30 cellular contexts compared by ENCODE assay signal in the genomic region with DNA sequence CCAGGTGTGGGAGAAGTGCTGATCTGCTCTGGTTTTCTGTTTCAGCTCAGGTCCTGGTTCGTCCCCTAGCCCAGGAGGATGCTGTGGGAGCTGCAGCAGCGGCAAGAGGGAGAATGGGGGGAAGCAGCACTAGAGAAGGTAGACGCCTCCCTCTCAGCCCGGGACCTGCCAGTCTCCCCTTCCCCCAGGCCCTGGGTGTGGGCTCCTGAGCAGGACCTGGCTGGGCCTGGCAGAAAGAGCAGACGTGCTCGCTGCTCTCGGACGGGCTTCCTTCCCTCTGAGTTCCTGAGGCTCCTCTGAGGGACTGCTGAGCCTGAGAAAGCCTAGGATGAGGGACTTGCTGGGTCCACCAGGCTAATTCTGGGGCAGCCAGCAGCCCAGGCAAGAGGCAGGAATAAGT. TPM values are rescaled to one million over a fixed set of nuclear protein-coding genes. Genes with fewer than 3 reads are reported as not detected.
A peak's percentile ranks its signal among the peaks of the same experiment; 100 is the strongest.
DNase-seq lines count a peak whose midpoint lies in the region; ATAC-seq and TF ChIP-seq lines count a peak whose summit lies in the region.
"Had no signal": no experiment of that assay in that cellular context is flagged by ENCODE, and none has a peak within 500 bp of the region (broad histone marks: within the 10 kb centered on the region; RNA-seq: fewer than 3 reads in every experiment).

No MANE protein-coding gene starts in this region.

- H3K27ac ChIP-seq in right cardiac atrium (ENCODE audit: low read length), result peak overlapping the region; percentile 86
- H3K27ac ChIP-seq: thyroid gland had no signal

- H3K27me3 Mint-ChIP-seq in type B pancreatic cell, result peaks cover 38% of the 10 kb centered on the region

- H3K4me3 ChIP-seq in right cardiac atrium (ENCODE audit: low read length) (no peak overlapping the region), mucosa of descending colon (no peak overlapping the region), HAP-1 (no peak overlapping the region)
- H3K4me3 ChIP-seq: skin epidermis, thyroid gland had no signal

- H3K4me1 ChIP-seq in right cardiac atrium (ENCODE audit: control insufficient read depth, insufficient read depth, low read length) (peaks cover 31% of the 10 kb centered on the region), mucosa of descending colon (ENCODE audit: low read depth) (peaks cover 19% of the 10 kb centered on the region), HAP-1 (peaks cover 5% of the 10 kb centered on the region)

- H3K36me3 ChIP-seq in mucosa of descending colon (ENCODE audit: low read depth), result peaks cover 2% of the 10 kb centered on the region
- no peaks in the 10 kb centered on the region; the same call in 1 of the 2 replicates for H3K36me3 ChIP-seq in HAP-1 (replicated peaks)
- H3K36me3 ChIP-seq: thyroid gland had no signal

- no peak for ATAC-seq in right cardiac atrium
- no peak for ATAC-seq in left ventricle myocardium superior
- ATAC-seq in mucosa of descending colon, result no peak
- ATAC-seq: activated T-cell treated with anti-CD3 and anti-CD28 coated beads, Interleukin-2, amount 50 U/mL, for 72 hours; CD8-positive, alpha-beta T cell; left lobe of liver had no signal

- H3K4me1 Mint-ChIP-seq in type B pancreatic cell (ENCODE audit: unreplicated experiment), result peaks cover 64% of the 10 kb centered on the region

- H3K27ac Mint-ChIP-seq in type B pancreatic cell, result no peak overlapping the region
- H3K27ac Mint-ChIP-seq: activated CD4-positive, alpha-beta memory T cell treated with anti-CD3 and anti-CD28 coated beads for 36 hours; activated T-cell treated with anti-CD3 and anti-CD28 coated beads, Interleukin-2, amount 50 U/mL, for 72 hours; CD8-positive, alpha-beta T cell; stimulated activated naive CD8-positive, alpha-beta T cell treated with anti-CD3 and anti-CD28 coated beads, Interleukin-15, Interleukin-2, amounts not matched to agents 100 ng/mL and 50 ng/mL, for 24 hours had no signal

- DNase-seq in right cardiac atrium, result no peak
- no peak for DNase-seq in left ventricle myocardium superior
- peak; percentile 34 for DNase-seq in cerebellar cortex (ENCODE audit: low spot score)
- peak in 2 of 3 donors; percentile 17 to 18 for DNase-seq in mucosa of descending colon
- DNase-seq in type B pancreatic cell (ENCODE audit: extremely low spot score, unreplicated experiment), result no peak
- no peak for DNase-seq in HAP-1 (ENCODE audit: low spot score in 2 of 2)
- DNase-seq in hepatic stellate cell (ENCODE audit: low spot score), result no peak
- DNase-seq in HUDEP-2 (lab: John Stamatoyannopoulos, UW; ENCODE audit: unreplicated experiment in 76 of 76), result no peak
- DNase-seq: activated CD4-positive, alpha-beta memory T cell treated with anti-CD3 and anti-CD28 coated beads for 36 hours; activated CD4-positive, CD25-positive, alpha-beta regulatory T cell treated with anti-CD3 and anti-CD28 coated beads, Interleukin-2, amount 50 U/mL, for 72 hours; activated naive CD4-positive, alpha-beta T cell; activated T-cell treated with anti-CD3 and anti-CD28 coated beads, Interleukin-2, amount 50 U/mL, for 72 hours; AML-193; CD8-positive, alpha-beta T cell; DMS 273 treated with DMSO at 0.1 percent for 48 hours; EL; foreskin melanocyte; NCI-H1417 treated with DMSO at 0.1 percent for 48 hours; NCI-H2081; NCI-H2227 treated with DMSO at 0.1 percent for 48 hours; NCI-H526 treated with DMSO at 0.1 percent for 48 hours; NK-92 treated with Interleukin-12 subunit alpha and Interleukin-12 subunit beta, amount 100 ng/mL, for 24 hours; T-helper 2 cell; thyroid gland had no signal

- TF ChIP-seq CTCF in mucosa of descending colon (IDR thresholded peaks at IDR 0.05) (no peak), type B pancreatic cell (conservative IDR thresholded peaks at IDR 0.05) (no peak)

- H3K9me3 Mint-ChIP-seq in type B pancreatic cell, result no peaks in the 10 kb centered on the region
- H3K9me3 Mint-ChIP-seq: activated CD4-positive, alpha-beta memory T cell treated with anti-CD3 and anti-CD28 coated beads for 36 hours; activated T-cell treated with anti-CD3 and anti-CD28 coated beads, Interleukin-2, amount 50 U/mL, for 72 hours; CD8-positive, alpha-beta T cell; stimulated activated naive CD8-positive, alpha-beta T cell treated with anti-CD3 and anti-CD28 coated beads, Interleukin-15, Interleukin-2, amounts not matched to agents 100 ng/mL and 50 ng/mL, for 24 hours had no signal

- no peaks in the 10 kb centered on the region for H3K36me3 Mint-ChIP-seq in type B pancreatic cell
- H3K36me3 Mint-ChIP-seq: activated CD4-positive, alpha-beta memory T cell treated with anti-CD3 and anti-CD28 coated beads for 36 hours; CD8-positive, alpha-beta T cell had no signal

- H3K4me3 Mint-ChIP-seq in type B pancreatic cell, result peak overlapping the region; percentile 30
- H3K4me3 Mint-ChIP-seq: activated CD4-positive, alpha-beta memory T cell treated with anti-CD3 and anti-CD28 coated beads for 36 hours; activated T-cell treated with anti-CD3 and anti-CD28 coated beads, Interleukin-2, amount 50 U/mL, for 72 hours; CD8-positive, alpha-beta T cell; stimulated activated naive CD8-positive, alpha-beta T cell treated with anti-CD3 and anti-CD28 coated beads, Interleukin-15, Interleukin-2, amounts not matched to agents 100 ng/mL and 50 ng/mL, for 24 hours had no signal

- no peaks in the 10 kb centered on the region for H3K27me3 ChIP-seq in right cardiac atrium (ENCODE audit: control insufficient read depth, insufficient read depth)
- no peaks in the 10 kb centered on the region for H3K27me3 ChIP-seq in HAP-1 (ENCODE audit: low read depth)
- H3K27me3 ChIP-seq: thyroid gland had no signal

- intact Hi-C loops in right cardiac atrium (cut with DNase I), result no loop called here
- intact Hi-C loops in left ventricle myocardium superior (cut with micrococcal nuclease), result no loop called here
- intact Hi-C loops in mucosa of descending colon (cut with DNase I, micrococcal nuclease), result no loop called here

- WGBS in right cardiac atrium, result 64% methylated on average over 8 of the region's 8 CpGs

- in situ Hi-C loops in HAP-1 (cut with MboI; ENCODE audit: low sequenced_read_pairs), result no loop called here

- H3K9me3 ChIP-seq in right cardiac atrium (ENCODE audit: control insufficient read depth, low read length), result no peaks in the 10 kb centered on the region
- no peaks in the 10 kb centered on the region for H3K9me3 ChIP-seq in mucosa of descending colon
- no peaks in the 10 kb centered on the region for H3K9me3 ChIP-seq in HAP-1
- H3K9me3 ChIP-seq: thyroid gland had no signal

RNA-seq across cellular contexts. Expression of a gene that starts 3.1 kb away (rescaled TPM):
- total RNA-seq in right cardiac atrium (10 to 100 TPM in 3 of 4 donors, 1 to 10 TPM in 1; 6.1 to 11.6 (median 10.9) TPM), left ventricle myocardium superior (4.3 TPM), mucosa of descending colon (1 to 10 TPM; 1.0 to 4.8 (median 1.6) TPM), type B pancreatic cell (ENCODE audit: low replicate concordance) (0.33 and 3.3 TPM in 2 replicates)
- 9.8 TPM for polyA plus RNA-seq in right cardiac atrium
- total RNA-seq: A673; activated CD4-positive, alpha-beta memory T cell treated with anti-CD3 and anti-CD28 coated beads for 36 hours; CD8-positive, alpha-beta T cell; myocyte had no signal

RNA-seq across cellular contexts. Expression of a gene that starts 5.5 kb away (rescaled TPM):
- total RNA-seq in right cardiac atrium (10 to 100 TPM; 46.6 to 83.9 (median 67.3) TPM), left ventricle myocardium superior (28.0 TPM), mucosa of descending colon (10 to 100 TPM; 10.6 to 24.0 (median 15.1) TPM), type B pancreatic cell (ENCODE audit: low replicate concordance) (2.5 and 10.0 TPM in 2 replicates)
- 58.7 TPM for polyA plus RNA-seq in right cardiac atrium
- total RNA-seq: activated CD4-positive, alpha-beta memory T cell treated with anti-CD3 and anti-CD28 coated beads for 36 hours had no signal

RNA-seq across cellular contexts. Expression of a gene that starts 41.8 kb away (rescaled TPM):
- total RNA-seq in right cardiac atrium, result 10 to 100 TPM; 10.2 to 16.4 (median 12.8) TPM
- polyA plus RNA-seq in right cardiac atrium, result 11.2 TPM
- total RNA-seq in left ventricle myocardium superior, result 17.7 TPM
- total RNA-seq in mucosa of descending colon, result 10 to 100 TPM; 11.2 to 20.8 (median 18.9) TPM
- total RNA-seq in type B pancreatic cell (ENCODE audit: low replicate concordance), result 12.3 and 17.2 TPM in 2 replicates

RNA-seq across cellular contexts. Expression of a gene that starts 42.7 kb away (rescaled TPM):
- total RNA-seq in right cardiac atrium (1 to 10 TPM; 4.0 to 5.8 (median 5.5) TPM), left ventricle myocardium superior (5.1 TPM), mucosa of descending colon (10 to 100 TPM in 1 of 3 donors, 1 to 10 TPM in 2; 3.7 to 11.1 (median 4.3) TPM), type B pancreatic cell (ENCODE audit: low replicate concordance) (4.3 and 10.4 TPM in 2 replicates)
- 4.2 TPM for polyA plus RNA-seq in right cardiac atrium
- total RNA-seq: A673, occipital lobe had no signal

Comparison
In these comparisons a context has a peak if more than half of its experiments do, and no peak if none do; other contexts are left out.
1. DNase-seq: peak in cerebellar cortex (single experiment) and mucosa of descending colon (2 of 3); none in right cardiac atrium (0 of 3), left ventricle myocardium superior (single experiment), type B pancreatic cell (single experiment), HAP-1 (0 of 2), hepatic stellate cell (single experiment) and HUDEP-2 (0 of 76).